13 cellular contexts compared by ENCODE assay signal in the genomic region with DNA sequence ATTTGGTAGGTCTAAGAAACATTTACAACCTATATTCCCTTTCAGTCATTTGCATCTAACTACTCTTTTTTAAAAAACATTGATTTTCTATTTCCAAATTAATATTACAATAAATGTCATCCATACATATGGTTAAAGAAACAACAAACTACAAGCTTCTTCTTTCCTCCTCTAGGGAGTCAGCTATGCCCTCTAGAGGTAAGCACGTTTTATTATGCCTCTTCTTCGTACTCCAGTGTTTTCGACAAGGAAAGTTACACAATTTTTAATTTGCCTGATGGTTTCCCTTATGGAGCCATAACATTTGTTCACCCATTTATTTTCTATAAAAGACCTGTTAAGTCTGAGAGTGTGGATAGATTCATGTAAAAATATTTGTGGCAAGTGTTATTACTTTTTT.
DNase-seq lines count a peak whose midpoint lies in the region; ATAC-seq and TF ChIP-seq lines count a peak whose summit lies in the region.
"Had no signal": no experiment of that assay in that cellular context is flagged by ENCODE, and none has a peak within 500 bp of the region (broad histone marks: within the 10 kb centered on the region; RNA-seq: fewer than 3 reads in every experiment).

No MANE protein-coding gene starts in this region.

- no peak overlapping the region for H3K4me3 ChIP-seq in brain microvascular endothelial cell (ENCODE audit: low read depth, low read length)
- H3K4me3 ChIP-seq: K562 had no signal

- ATAC-seq in HG03571 (IDR thresholded peaks at IDR 0.05; ENCODE audit: unreplicated experiment): no peak
- ATAC-seq: HCT116, K562 had no signal

- H3K36me3 Mint-ChIP-seq in osteocyte (ENCODE audit: unreplicated experiment): no peaks in the 10 kb centered on the region

- H3K36me3 ChIP-seq in brain microvascular endothelial cell (replicated peaks): no peaks in the 10 kb centered on the region

- H3K27me3 Mint-ChIP-seq in osteocyte (ENCODE audit: unreplicated experiment): no peaks in the 10 kb centered on the region

- DNase-seq in NCI-H2081 (lab: John Stamatoyannopoulos, UW) (peak; percentile 31 to 53), NCI-H2081 treated with DMSO at 0.1 percent for 48 hours (lab: John Stamatoyannopoulos, UW) (no peak), NCI-H446 treated with DMSO at 0.1 percent for 48 hours (lab: John Stamatoyannopoulos, UW) (peak; percentile 75), brain microvascular endothelial cell (no peak), osteocyte (ENCODE audit: extremely low spot score, unreplicated experiment) (no peak), GM10266 (ENCODE audit: extremely low spot score) (no peak), HCEC 1CT (no peak)
- DNase-seq: activated CD4-positive, CD25-positive, alpha-beta regulatory T cell treated with anti-CD3 and anti-CD28 coated beads, Interleukin-2, amount 50 U/mL, for 72 hours; amniotic stem cell; head of caudate nucleus had no signal

- H3K4me1 Mint-ChIP-seq in osteocyte (ENCODE audit: unreplicated experiment): no peaks in the 10 kb centered on the region

- no peak overlapping the region for H3K27ac Mint-ChIP-seq in osteocyte (ENCODE audit: unreplicated experiment)

- no peaks in the 10 kb centered on the region for H3K27me3 ChIP-seq in brain microvascular endothelial cell (replicated peaks)

- H3K9me3 Mint-ChIP-seq in osteocyte (ENCODE audit: unreplicated experiment): no peaks in the 10 kb centered on the region

- no peak overlapping the region for H3K4me3 Mint-ChIP-seq in osteocyte (ENCODE audit: unreplicated experiment)

- H3K27ac ChIP-seq in brain microvascular endothelial cell: no peak overlapping the region

- TF ChIP-seq CTCF in brain microvascular endothelial cell (IDR thresholded peaks at IDR 0.05; ENCODE audit: low read depth, low read length, missing control alignments): peak; percentile 39
- TF ChIP-seq CTCF in osteocyte (IDR thresholded peaks at IDR 0.05): peak; percentile 30
- TF ChIP-seq CTCF in GM10266 (IDR thresholded peaks at IDR 0.05; ENCODE audit: control insufficient read depth, insufficient read depth, low read depth, missing control alignments): no peak

- in situ Hi-C loops in brain microvascular endothelial cell (cut with HindIII; ENCODE audit: low pct_ligation_motif_present, low sequenced_read_pairs): no loop called here

Comparison
In these comparisons a context has a peak if more than half of its experiments do, and no peak if none do; other contexts are left out.
1. DNase-seq: peak in NCI-H2081 (2 of 2) and NCI-H446 treated with DMSO at 0.1 percent for 48 hours (single experiment); none in NCI-H2081 treated with DMSO at 0.1 percent for 48 hours (single experiment), brain microvascular endothelial cell (single experiment), osteocyte (single experiment), GM10266 (single experiment) and HCEC 1CT (single experiment).